ENCODE assay signal across 1 cellular context in the genomic region with DNA sequence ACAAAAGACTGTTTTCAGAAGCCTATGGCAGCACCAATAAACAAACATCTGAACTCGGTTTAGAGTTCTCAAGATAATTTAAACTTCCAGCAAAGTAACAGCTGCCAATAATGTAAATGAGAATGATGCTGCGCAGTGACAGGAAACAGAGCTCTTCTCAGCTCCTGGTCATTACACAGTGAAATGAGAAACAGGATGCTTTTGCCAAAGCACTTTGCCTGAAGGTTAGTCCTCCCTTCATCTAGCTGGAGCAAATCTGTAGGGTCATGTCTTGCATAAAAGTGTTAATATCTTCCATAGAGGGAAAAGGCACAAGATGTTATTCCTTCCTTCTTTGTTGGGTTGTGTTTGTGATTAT.
TF ChIP-seq lines count a peak whose summit lies in the region.

No MANE protein-coding gene starts in this region.

TF ChIP-seq in WTC11, 78 proteins besides CTCF, POLR2A, EP300 and RAD21 (continued from another document):
- TF ChIP-seq, protein P1, sequence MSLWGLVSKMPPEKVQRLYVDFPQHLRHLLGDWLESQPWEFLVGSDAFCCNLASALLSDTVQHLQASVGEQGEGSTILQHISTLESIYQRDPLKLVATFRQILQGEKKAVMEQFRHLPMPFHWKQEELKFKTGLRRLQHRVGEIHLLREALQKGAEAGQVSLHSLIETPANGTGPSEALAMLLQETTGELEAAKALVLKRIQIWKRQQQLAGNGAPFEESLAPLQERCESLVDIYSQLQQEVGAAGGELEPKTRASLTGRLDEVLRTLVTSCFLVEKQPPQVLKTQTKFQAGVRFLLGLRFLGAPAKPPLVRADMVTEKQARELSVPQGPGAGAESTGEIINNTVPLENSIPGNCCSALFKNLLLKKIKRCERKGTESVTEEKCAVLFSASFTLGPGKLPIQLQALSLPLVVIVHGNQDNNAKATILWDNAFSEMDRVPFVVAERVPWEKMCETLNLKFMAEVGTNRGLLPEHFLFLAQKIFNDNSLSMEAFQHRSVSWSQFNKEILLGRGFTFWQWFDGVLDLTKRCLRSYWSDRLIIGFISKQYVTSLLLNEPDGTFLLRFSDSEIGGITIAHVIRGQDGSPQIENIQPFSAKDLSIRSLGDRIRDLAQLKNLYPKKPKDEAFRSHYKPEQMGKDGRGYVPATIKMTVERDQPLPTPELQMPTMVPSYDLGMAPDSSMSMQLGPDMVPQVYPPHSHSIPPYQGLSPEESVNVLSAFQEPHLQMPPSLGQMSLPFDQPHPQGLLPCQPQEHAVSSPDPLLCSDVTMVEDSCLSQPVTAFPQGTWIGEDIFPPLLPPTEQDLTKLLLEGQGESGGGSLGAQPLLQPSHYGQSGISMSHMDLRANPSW (CRISPR knock-in tag; conservative IDR thresholded peaks at IDR 0.05; ENCODE audit: low read depth) = no peak
- no peak for TF ChIP-seq KAT7 (CRISPR knock-in tag; IDR thresholded peaks at IDR 0.05; ENCODE audit: borderline replicate concordance)
- TF ChIP-seq, protein P2, sequence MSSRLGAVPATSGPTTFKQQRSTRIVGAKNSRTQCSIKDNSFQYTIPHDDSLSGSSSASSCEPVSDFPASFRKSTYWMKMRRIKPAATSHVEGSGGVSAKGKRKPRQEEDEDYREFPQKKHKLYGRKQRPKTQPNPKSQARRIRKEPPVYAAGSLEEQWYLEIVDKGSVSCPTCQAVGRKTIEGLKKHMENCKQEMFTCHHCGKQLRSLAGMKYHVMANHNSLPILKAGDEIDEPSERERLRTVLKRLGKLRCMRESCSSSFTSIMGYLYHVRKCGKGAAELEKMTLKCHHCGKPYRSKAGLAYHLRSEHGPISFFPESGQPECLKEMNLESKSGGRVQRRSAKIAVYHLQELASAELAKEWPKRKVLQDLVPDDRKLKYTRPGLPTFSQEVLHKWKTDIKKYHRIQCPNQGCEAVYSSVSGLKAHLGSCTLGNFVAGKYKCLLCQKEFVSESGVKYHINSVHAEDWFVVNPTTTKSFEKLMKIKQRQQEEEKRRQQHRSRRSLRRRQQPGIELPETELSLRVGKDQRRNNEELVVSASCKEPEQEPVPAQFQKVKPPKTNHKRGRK (CRISPR knock-in tag; IDR thresholded peaks at IDR 0.05; ENCODE audit: borderline replicate concordance) = no peak
- TF ChIP-seq, protein P3, sequence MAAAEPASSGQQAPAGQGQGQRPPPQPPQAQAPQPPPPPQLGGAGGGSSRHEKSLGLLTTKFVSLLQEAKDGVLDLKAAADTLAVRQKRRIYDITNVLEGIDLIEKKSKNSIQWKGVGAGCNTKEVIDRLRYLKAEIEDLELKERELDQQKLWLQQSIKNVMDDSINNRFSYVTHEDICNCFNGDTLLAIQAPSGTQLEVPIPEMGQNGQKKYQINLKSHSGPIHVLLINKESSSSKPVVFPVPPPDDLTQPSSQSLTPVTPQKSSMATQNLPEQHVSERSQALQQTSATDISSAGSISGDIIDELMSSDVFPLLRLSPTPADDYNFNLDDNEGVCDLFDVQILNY (CRISPR knock-in tag; IDR thresholded peaks at IDR 0.05) = no peak
- no peak for TF ChIP-seq SOX15 (CRISPR knock-in tag; IDR thresholded peaks at IDR 0.05)
- no peak for TF ChIP-seq ZNF416 (CRISPR knock-in tag; IDR thresholded peaks at IDR 0.05)
TF ChIP-seq in WTC11: peak in this region for 0.
